ENCODE assay signal across 8 cellular contexts in genomic region chr17:7838291-7839075, GRCh38. TPM values are rescaled to one million over a fixed set of nuclear protein-coding genes. Genes with fewer than 3 reads are reported as not detected.
DNase-seq lines count a peak whose midpoint lies in the region; ATAC-seq and TF ChIP-seq lines count a peak whose summit lies in the region.

No MANE protein-coding gene starts in this region.

- no peak overlapping the region for H4K5ac ChIP-seq in mesendoderm (ENCODE audit: low read length)

- no peak for TF ChIP-seq CTCF in vagina (IDR thresholded peaks at IDR 0.05)

- H3K56ac ChIP-seq in mesendoderm (ENCODE audit: low read length) = peak overlapping the region; percentile 79

- H3K27ac ChIP-seq in mesendoderm (ENCODE audit: low read depth, low read length) (no peak overlapping the region), vagina (peak overlapping the region; percentile 99)

- H3K4me3 ChIP-seq in mesendoderm (ENCODE audit: low read length) (no peak overlapping the region), vagina (peak overlapping the region; percentile 24)

- DNase-seq in CD1c-positive myeloid dendritic cell (ENCODE audit: extremely low spot score) (peak; percentile 65), HK-2 (ENCODE audit: unreplicated experiment) (peak; percentile 44), RPMI7951 (ENCODE audit: low read depth) (peak; percentile 51), dedifferentiated amniotic fluid mesenchymal stem cell (ENCODE audit: extremely low spot score) (peak; percentile 47), mesendoderm (peak; percentile 85), vagina (ENCODE audit: extremely low spot score in 2 of 2) (no peak)
- no peak for DNase-seq in stimulated activated CD4-positive, alpha-beta T cell treated with anti-CD3 and anti-CD28 coated beads, Interleukin-12 subunit alpha, Interleukin-12 subunit beta, amount 100 ng/mL, for 4 hours

- intact Hi-C loops in vagina (cut with DNase I) = loop anchor here (5.0 kb wide), 1 partner anchor 211 kb away; the partner anchor contains the start of gene SAT2

- no peaks in the 10 kb centered on the region for H3K9me3 ChIP-seq in vagina

- H2BK120ac ChIP-seq in mesendoderm (ENCODE audit: low read depth, low read length) = no peak overlapping the region

- ATAC-seq in HG02885 (IDR thresholded peaks at IDR 0.05; ENCODE audit: poor library complexity, unreplicated experiment) = no peak

- no peak overlapping the region for H3K4ac ChIP-seq in mesendoderm (ENCODE audit: low read depth, low read length)

- H3K4me1 ChIP-seq in mesendoderm (ENCODE audit: control insufficient read depth, low read depth, low read length) (peaks cover 9% of the 10 kb centered on the region), vagina (peaks cover 67% of the 10 kb centered on the region)

- no peak overlapping the region for H2BK15ac ChIP-seq in mesendoderm (replicated peaks; ENCODE audit: low read depth)

- no peak overlapping the region for H3K23ac ChIP-seq in mesendoderm (ENCODE audit: low read length)

- H3K18ac ChIP-seq in mesendoderm (ENCODE audit: low read length) = no peak overlapping the region

- H3K4me2 ChIP-seq in mesendoderm (ENCODE audit: low read length) = peak overlapping the region; percentile 16

- no peak overlapping the region for H4K8ac ChIP-seq in mesendoderm (ENCODE audit: low read depth, low read length)

- no peak overlapping the region for H2BK5ac ChIP-seq in mesendoderm (ENCODE audit: low read length)

- H2AK5ac ChIP-seq in mesendoderm (ENCODE audit: low read length) = no peak overlapping the region

- no CpG with 5 or more reads among the region's 8 CpGs for WGBS in mesendoderm (ENCODE audit: extremely low coverage, insufficient coverage, low lambda C conversion rate)

- no peaks in the 10 kb centered on the region for H3K36me3 ChIP-seq in mesendoderm (ENCODE audit: control insufficient read depth, insufficient read depth, low read length)
- no peaks in the 10 kb centered on the region for H3K36me3 ChIP-seq in vagina

- no peaks in the 10 kb centered on the region for H3K27me3 ChIP-seq in mesendoderm (ENCODE audit: insufficient read depth, low read length, poor library complexity)
- H3K27me3 ChIP-seq in vagina = no peaks in the 10 kb centered on the region

- TF ChIP-seq POLR2A in vagina (IDR thresholded peaks at IDR 0.05) = no peak

- H3K9ac ChIP-seq in mesendoderm (ENCODE audit: low read length) = peak overlapping the region; percentile 56

- no peaks in the 10 kb centered on the region for H3K79me2 ChIP-seq in mesendoderm (ENCODE audit: control insufficient read depth, insufficient read depth, low read length)

- H3K79me1 ChIP-seq in mesendoderm (ENCODE audit: low read length) = no peaks in the 10 kb centered on the region

RNA-seq across cellular contexts. Expression of gene KDM6B, which starts 4.5 kb away (rescaled TPM):
- total RNA-seq in RPMI7951 (2014; rRNA removed; shearing (Covaris generic)) = 0.20 and 0.48 TPM in 2 replicates
- polyA plus RNA-seq in mesendoderm (2013, experiment 1 of 2) = 1.9 TPM
- polyA plus RNA-seq in mesendoderm (2013, experiment 2 of 2) = 1.8 TPM
- total RNA-seq in vagina = 12.5 TPM

RNA-seq across cellular contexts. Expression of gene TMEM88, which starts 16.4 kb away (rescaled TPM):
- total RNA-seq in RPMI7951 (2014; rRNA removed; shearing (Covaris generic)) = not detected in 2 replicates
- 2.9 TPM for polyA plus RNA-seq in mesendoderm (2013, experiment 1 of 2)
- 2.3 TPM for polyA plus RNA-seq in mesendoderm (2013, experiment 2 of 2)
- 26.3 TPM for total RNA-seq in vagina

RNA-seq across cellular contexts. Expression of gene NAA38, which starts 18.9 kb away (rescaled TPM):
- total RNA-seq in RPMI7951 (2014; rRNA removed; shearing (Covaris generic)) = 94.4 and 110 TPM in 2 replicates
- polyA plus RNA-seq in mesendoderm (2013, experiment 1 of 2) = 35.8 TPM
- 33.4 TPM for polyA plus RNA-seq in mesendoderm (2013, experiment 2 of 2)
- total RNA-seq in vagina = 83.5 TPM

RNA-seq across cellular contexts. Expression of gene CYB5D1, which starts 19.3 kb away (rescaled TPM):
- total RNA-seq in RPMI7951 (2014; rRNA removed; shearing (Covaris generic)) = 5.7 and 6.1 TPM in 2 replicates
- 12.7 TPM for polyA plus RNA-seq in mesendoderm (2013, experiment 1 of 2)
- polyA plus RNA-seq in mesendoderm (2013, experiment 2 of 2) = 13.3 TPM
- 4.4 TPM for total RNA-seq in vagina

RNA-seq across cellular contexts. Expression of gene CHD3, which starts 50.1 kb away (rescaled TPM):
- 20.3 and 30.8 TPM in 2 replicates for total RNA-seq in RPMI7951 (2014; rRNA removed; shearing (Covaris generic))
- polyA plus RNA-seq in mesendoderm (2013, experiment 1 of 2) = 10.2 TPM
- polyA plus RNA-seq in mesendoderm (2013, experiment 2 of 2) = 10.2 TPM
- total RNA-seq in vagina = 128 TPM

Comparison
In these comparisons a context has a peak if more than half of its experiments do, and no peak if none do; other contexts are left out.
1. DNase-seq: peak in CD1c-positive myeloid dendritic cell (single experiment), HK-2 (single experiment), RPMI7951 (single experiment), dedifferentiated amniotic fluid mesenchymal stem cell (single experiment) and mesendoderm (single experiment); none in vagina (0 of 2) and stimulated activated CD4-positive, alpha-beta T cell treated with anti-CD3 and anti-CD28 coated beads, Interleukin-12 subunit alpha, Interleukin-12 subunit beta, amount 100 ng/mL, for 4 hours (single experiment).
2. RNA of gene TMEM88, which starts 16.4 kb away (total RNA-seq): 26.3 TPM in vagina (single experiment); not detected in RPMI7951; every median in the first group is over 10 times any median in the second.